9 cellular contexts compared by ENCODE assay signal in genomic region chr4:20253272-20253798, GRCh38. TPM values are rescaled to one million over a fixed set of nuclear protein-coding genes. Genes with fewer than 3 reads are reported as not detected.
DNase-seq lines count a peak whose midpoint lies in the region; ATAC-seq and TF ChIP-seq lines count a peak whose summit lies in the region.
"Had no signal": no experiment of that assay in that cellular context is flagged by ENCODE, and none has a peak within 500 bp of the region (broad histone marks: within the 10 kb centered on the region; RNA-seq: fewer than 3 reads in every experiment).

No MANE protein-coding gene starts in this region.

- H3K27ac ChIP-seq in WERI-Rb-1 = no peak overlapping the region
- H3K27ac ChIP-seq in right atrium auricular region = peak overlapping the region in 1 of 2 donors; percentile 61

- no peaks in the 10 kb centered on the region for H3K36me3 ChIP-seq in ES-I3 (ENCODE audit: insufficient read depth, low read length)
- H3K36me3 ChIP-seq in WERI-Rb-1 = no peaks in the 10 kb centered on the region
- H3K36me3 ChIP-seq in right atrium auricular region = no peaks in the 10 kb centered on the region

- peak; percentile 9 for DNase-seq in WERI-Rb-1
- no peak for DNase-seq in right atrium auricular region (ENCODE audit: low spot score)
- DNase-seq in retina = peak; percentile 85
- no peak for DNase-seq in NCI-H446 treated with DMSO at 0.1 percent for 48 hours (lab: John Stamatoyannopoulos, UW)
- no peak for DNase-seq in KBM-7
- DNase-seq: NCI-H1417 treated with DMSO at 0.1 percent for 48 hours had no signal

- H3K4me3 ChIP-seq in WERI-Rb-1 (ENCODE audit: low read depth, low read length) = peak overlapping the region; percentile 70
- peak overlapping the region; percentile 54 to 56 for H3K4me3 ChIP-seq in right atrium auricular region

- H3K4me1 ChIP-seq in ES-I3 (ENCODE audit: insufficient read depth, low read length) (peaks cover 11% of the 10 kb centered on the region), right atrium auricular region (peaks cover 0 to 13% of the 10 kb centered on the region in 2 donors)

- in situ Hi-C loops in KBM-7 (cut with MboI; ENCODE audit: low pct_unique_long_range_greater_than_20kb, low sequenced_read_pairs) = no loop called here

- H3K9ac ChIP-seq in ES-I3 (ENCODE audit: low read depth, low read length) = peak overlapping the region; percentile 65; the same call in 1 of the 2 replicates

- no peaks in the 10 kb centered on the region for H3K9me3 ChIP-seq in ES-I3 (ENCODE audit: control insufficient read depth, insufficient read depth, low read length)
- H3K9me3 ChIP-seq in WERI-Rb-1 (ENCODE audit: severe bottlenecking) = no peaks in the 10 kb centered on the region
- H3K9me3 ChIP-seq in right atrium auricular region = no peaks in the 10 kb centered on the region

- peaks cover 41% of the 10 kb centered on the region for H3K27me3 ChIP-seq in WERI-Rb-1 (ENCODE audit: insufficient read depth, low read depth, severe bottlenecking)
- H3K27me3 ChIP-seq in right atrium auricular region = no peaks in the 10 kb centered on the region

- no peak for ATAC-seq in HG03442 (IDR thresholded peaks at IDR 0.05; ENCODE audit: unreplicated experiment)
- no peak for ATAC-seq in HG02763 (IDR thresholded peaks at IDR 0.05; ENCODE audit: unreplicated experiment)

- no peak for TF ChIP-seq CTCF in WERI-Rb-1 (IDR thresholded peaks at IDR 0.05; ENCODE audit: low read depth, low read length)
- TF ChIP-seq CTCF in right atrium auricular region (IDR thresholded peaks at IDR 0.05) = no peak

RNA-seq across cellular contexts. Expression of gene SLIT2, which starts 1.6 kb away (rescaled TPM):
- total RNA-seq in right atrium auricular region = 10 to 100 TPM in 1 of 2 donors, 1 to 10 TPM in 1; 6.7 to 12.1 TPM

Comparison
In these comparisons a context has a peak if more than half of its experiments do, and no peak if none do; other contexts are left out.
1. DNase-seq: peak in WERI-Rb-1 (single experiment) and retina (single experiment); none in right atrium auricular region (single experiment), NCI-H446 treated with DMSO at 0.1 percent for 48 hours (single experiment) and KBM-7 (single experiment).